Comparison of ENCODE assay signal across 11 cellular contexts in the genomic region with DNA sequence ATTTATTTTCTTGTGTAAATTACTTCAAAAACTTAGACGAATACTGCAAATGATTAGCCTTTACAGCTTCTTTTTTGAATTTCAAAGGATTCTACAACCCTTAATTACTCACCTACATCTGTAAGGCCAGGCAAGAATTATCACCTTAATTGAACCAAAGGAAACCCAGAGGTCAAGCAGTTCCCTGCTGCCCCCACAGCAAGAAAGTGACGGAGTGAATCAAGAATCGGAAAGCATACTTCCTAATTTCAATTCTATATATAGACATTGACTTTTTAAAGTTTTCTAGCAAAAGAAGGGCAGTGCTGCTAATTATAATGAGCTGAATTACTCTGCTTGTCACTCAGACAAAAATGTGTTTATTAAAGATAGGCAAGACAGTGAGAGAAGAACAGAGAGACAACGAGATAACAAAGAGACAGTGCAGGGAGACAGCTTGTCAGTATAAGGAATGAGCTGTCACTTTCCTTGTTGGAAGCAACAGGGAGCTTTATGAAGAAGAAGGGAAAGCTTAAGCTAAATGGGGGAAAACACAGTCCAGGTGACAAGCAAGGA.
DNase-seq lines count a peak whose midpoint lies in the region; ATAC-seq lines count a peak whose summit lies in the region.
"Had no signal": no experiment of that assay in that cellular context is flagged by ENCODE, and none has a peak within 500 bp of the region (broad histone marks: within the 10 kb centered on the region; RNA-seq: fewer than 3 reads in every experiment).

No MANE protein-coding gene starts in this region.

- H3K9me3 Mint-ChIP-seq in stimulated activated naive B cell treated with anti-CD40 and anti-IgM and Interleukin-4, amounts not matched to agents 10 μg/mL and 1 μg/mL and 100 μg/mL, for 72 hours, result peaks cover 6 to 8% of the 10 kb centered on the region in 2 donors

- H3K27me3 Mint-ChIP-seq in stimulated activated naive B cell treated with anti-CD40 and anti-IgM and Interleukin-4, amounts not matched to agents 10 μg/mL and 1 μg/mL and 100 μg/mL, for 72 hours, result no peaks in the 10 kb centered on the region
- H3K27me3 Mint-ChIP-seq: activated CD8-positive, alpha-beta memory T cell treated with anti-CD3 and anti-CD28 coated beads, Interleukin-2, amount 10 ng/mL, durations not matched to agents 7 days and 5 days had no signal

- peak; percentile 30 for ATAC-seq in GM18868 (IDR thresholded peaks at IDR 0.05; ENCODE audit: unreplicated experiment)
- ATAC-seq in GM21576 (IDR thresholded peaks at IDR 0.05; ENCODE audit: unreplicated experiment), result peak; percentile 34
- peak; percentile 39 for ATAC-seq in HG03378 (IDR thresholded peaks at IDR 0.05; ENCODE audit: unreplicated experiment)
- ATAC-seq in stimulated activated naive B cell treated with anti-CD40 and anti-IgM and Interleukin-4, amounts not matched to agents 10 μg/mL and 1 μg/mL and 100 μg/mL, for 72 hours (replicated peaks), result peak; percentile 55
- ATAC-seq in HG02610 (IDR thresholded peaks at IDR 0.05; ENCODE audit: unreplicated experiment), result no peak
- ATAC-seq: activated CD8-positive, alpha-beta memory T cell treated with anti-CD3 and anti-CD28 coated beads, Interleukin-2, amount 10 ng/mL, durations not matched to agents 7 days and 5 days; activated naive CD4-positive, alpha-beta T cell treated with anti-CD3 and anti-CD28 coated beads, Interleukin-2, amount 50 U/mL, for 72 hours; esophagus mucosa had no signal

- peaks cover 14 to 17% of the 10 kb centered on the region in 2 donors for H3K4me1 Mint-ChIP-seq in stimulated activated naive B cell treated with anti-CD40 and anti-IgM and Interleukin-4, amounts not matched to agents 10 μg/mL and 1 μg/mL and 100 μg/mL, for 72 hours
- H3K4me1 Mint-ChIP-seq: activated CD8-positive, alpha-beta memory T cell treated with anti-CD3 and anti-CD28 coated beads, Interleukin-2, amount 10 ng/mL, durations not matched to agents 7 days and 5 days had no signal

- no peak overlapping the region for H3K27ac Mint-ChIP-seq in stimulated activated naive B cell treated with anti-CD40 and anti-IgM and Interleukin-4, amounts not matched to agents 10 μg/mL and 1 μg/mL and 100 μg/mL, for 72 hours
- H3K27ac Mint-ChIP-seq: activated CD8-positive, alpha-beta memory T cell treated with anti-CD3 and anti-CD28 coated beads, Interleukin-2, amount 10 ng/mL, durations not matched to agents 7 days and 5 days; activated naive CD4-positive, alpha-beta T cell treated with anti-CD3 and anti-CD28 coated beads, Interleukin-2, amount 50 U/mL, for 72 hours had no signal

- no peaks in the 10 kb centered on the region for H3K36me3 Mint-ChIP-seq in stimulated activated naive B cell treated with anti-CD40 and anti-IgM and Interleukin-4, amounts not matched to agents 10 μg/mL and 1 μg/mL and 100 μg/mL, for 72 hours
- H3K36me3 Mint-ChIP-seq: activated CD8-positive, alpha-beta memory T cell treated with anti-CD3 and anti-CD28 coated beads, Interleukin-2, amount 10 ng/mL, durations not matched to agents 7 days and 5 days; activated naive CD4-positive, alpha-beta T cell treated with anti-CD3 and anti-CD28 coated beads, Interleukin-2, amount 50 U/mL, for 72 hours had no signal

- no peak for DNase-seq in stimulated activated naive B cell treated with anti-CD40 and anti-IgM and Interleukin-4, amounts not matched to agents 10 μg/mL and 1 μg/mL and 100 μg/mL, for 72 hours
- DNase-seq in LoVo (ENCODE audit: low spot score) (no peak), NCI-H82 (lab: John Stamatoyannopoulos, UW) (no peak)
- DNase-seq: activated CD8-positive, alpha-beta memory T cell treated with anti-CD3 and anti-CD28 coated beads, Interleukin-2, amount 10 ng/mL, durations not matched to agents 7 days and 5 days; testis had no signal

- peak overlapping the region; percentile 4 to 55 for H3K4me3 Mint-ChIP-seq in stimulated activated naive B cell treated with anti-CD40 and anti-IgM and Interleukin-4, amounts not matched to agents 10 μg/mL and 1 μg/mL and 100 μg/mL, for 72 hours
- H3K4me3 Mint-ChIP-seq: activated CD8-positive, alpha-beta memory T cell treated with anti-CD3 and anti-CD28 coated beads, Interleukin-2, amount 10 ng/mL, durations not matched to agents 7 days and 5 days had no signal
